In genomic region chr5:73311291-73312110, GRCh38 we compare ENCODE assay signal across 10 cellular contexts.
DNase-seq lines count a peak whose midpoint lies in the region; ATAC-seq and TF ChIP-seq lines count a peak whose summit lies in the region.
"Had no signal": no experiment of that assay in that cellular context is flagged by ENCODE, and none has a peak within 500 bp of the region (broad histone marks: within the 10 kb centered on the region; RNA-seq: fewer than 3 reads in every experiment).

No MANE protein-coding gene starts in this region.

- TF ChIP-seq POLR2A in upper lobe of left lung (IDR thresholded peaks at IDR 0.05): no peak

- DNase-seq in NCI-H1092 (lab: John Stamatoyannopoulos, UW) (peak; percentile 14), NCI-H1092 treated with DMSO at 0.1 percent for 48 hours (lab: John Stamatoyannopoulos, UW) (no peak), astrocyte of the spinal cord (ENCODE audit: low read depth, low spot score) (peak; percentile 94), iPS-NIHi11 (ENCODE audit: low spot score) (peak; percentile 38), upper lobe of left lung (peak in 1 of 2 donors; percentile 73), SIG-M5 (lab: John Stamatoyannopoulos, UW) (no peak), MM.1S (no peak)
- DNase-seq: NCI-H1417 had no signal

- no peaks in the 10 kb centered on the region for H4K20me1 ChIP-seq in MM.1S (ENCODE audit: insufficient read depth, low read length)

- TF ChIP-seq CTCF in astrocyte of the spinal cord (IDR thresholded peaks at IDR 0.05; ENCODE audit: low read depth, low read length) (no peak), upper lobe of left lung (IDR thresholded peaks at IDR 0.05) (no peak), MM.1S (IDR thresholded peaks at IDR 0.05; ENCODE audit: low read length) (no peak)

- H3K4me3 ChIP-seq in astrocyte of the spinal cord (ENCODE audit: low read depth, low read length): no peak overlapping the region
- H3K4me3 ChIP-seq in upper lobe of left lung: no peak overlapping the region
- no peak overlapping the region for H3K4me3 ChIP-seq in MM.1S (ENCODE audit: low read length)

- H3K27ac ChIP-seq in upper lobe of left lung (no peak overlapping the region), MM.1S (ENCODE audit: low read length) (no peak overlapping the region)

- no peak overlapping the region for H2AFZ ChIP-seq in MM.1S (ENCODE audit: low read length)

- peaks cover 0 to 17% (median 7%) of the 10 kb centered on the region in 4 donors for H3K27me3 ChIP-seq in upper lobe of left lung
- no peaks in the 10 kb centered on the region for H3K27me3 ChIP-seq in MM.1S (replicated peaks; ENCODE audit: insufficient read depth, low read length)

- H3K4me1 ChIP-seq in upper lobe of left lung: peaks cover 0 to 5% (median 0%) of the 10 kb centered on the region in 4 donors
- H3K4me1 ChIP-seq in MM.1S (ENCODE audit: low read length): no peaks in the 10 kb centered on the region

- 17 to 28% methylated on average over 30 to 31 of the region's 31 CpGs for WGBS in upper lobe of left lung, 2 donors

- no peak for TF ChIP-seq EP300 in upper lobe of left lung (IDR thresholded peaks at IDR 0.05)

- H3F3A ChIP-seq in MM.1S (ENCODE audit: insufficient read depth, low read length): no peaks in the 10 kb centered on the region

- no peak overlapping the region for H3K4me2 ChIP-seq in MM.1S (ENCODE audit: low read depth, low read length)

- in situ Hi-C loops in astrocyte of the spinal cord (cut with HindIII; ENCODE audit: low sequenced_read_pairs): no loop called here

- no peak overlapping the region for H3K9ac ChIP-seq in MM.1S (ENCODE audit: low read length)

- no peaks in the 10 kb centered on the region for H3K79me2 ChIP-seq in MM.1S (ENCODE audit: low read length)

- peak; percentile 4 to 90 for ATAC-seq in upper lobe of left lung (ENCODE audit: low FRiP score in 2 of 2)
- ATAC-seq in GM18873 (IDR thresholded peaks at IDR 0.05; ENCODE audit: low FRiP score, unreplicated experiment): no peak
- ATAC-seq: left colon had no signal

- no peaks in the 10 kb centered on the region for H3K9me2 ChIP-seq in MM.1S (replicated peaks; ENCODE audit: insufficient read depth, low read length)

- H3K36me3 ChIP-seq in upper lobe of left lung (no peaks in the 10 kb centered on the region), MM.1S (replicated peaks; ENCODE audit: insufficient read depth, low read length) (no peaks in the 10 kb centered on the region)

- H3K9me3 ChIP-seq in upper lobe of left lung (no peaks in the 10 kb centered on the region), MM.1S (replicated peaks; ENCODE audit: insufficient read depth, low read length) (no peaks in the 10 kb centered on the region)

Comparison
In these comparisons a context has a peak if more than half of its experiments do, and no peak if none do; other contexts are left out.
1. DNase-seq: peak in NCI-H1092 (single experiment), astrocyte of the spinal cord (single experiment) and iPS-NIHi11 (single experiment); none in NCI-H1092 treated with DMSO at 0.1 percent for 48 hours (single experiment), SIG-M5 (single experiment) and MM.1S (single experiment).